17 cellular contexts compared by ENCODE assay signal in genomic region chr2:176518823-176519222, GRCh38.
A peak's percentile ranks its signal among the peaks of the same experiment; 100 is the strongest.
DNase-seq lines count a peak whose midpoint lies in the region; ATAC-seq, FAIRE-seq and TF ChIP-seq lines count a peak whose summit lies in the region.
"Had no signal": no experiment of that assay in that cellular context is flagged by ENCODE, and none has a peak within 500 bp of the region (broad histone marks: within the 10 kb centered on the region; RNA-seq: fewer than 3 reads in every experiment).

No MANE protein-coding gene starts in this region.

- no peak overlapping the region for H3K9ac ChIP-seq in H1 (replicated peaks in 1 of 4; ENCODE audit: extremely low read depth in 1 of 4, low read depth in 3 of 4, low read length in 3 of 4)

- POLR2A ChIA-PET in HEK293 (lab: Yijun Ruan, JAX): no interaction called here
- POLR2A ChIA-PET in H1 (lab: Charles Lee; ENCODE audit: partially characterized antibody): no interaction called here

- H3K9me3 Mint-ChIP-seq in activated CD8-positive, alpha-beta memory T cell treated with anti-CD3 and anti-CD28 coated beads, Interleukin-2, amount 10 ng/mL, durations not matched to agents 7 days and 5 days (ENCODE audit: low read depth): no peaks in the 10 kb centered on the region
- H3K9me3 Mint-ChIP-seq: T-cell had no signal

- H3K27me3 Mint-ChIP-seq in activated CD8-positive, alpha-beta memory T cell treated with anti-CD3 and anti-CD28 coated beads, Interleukin-2, amount 10 ng/mL, durations not matched to agents 7 days and 5 days: peaks cover 25% of the 10 kb centered on the region

- H4K5ac ChIP-seq in H1 (ENCODE audit: insufficient read length, low read depth, low read length): no peak overlapping the region

- no peaks in the 10 kb centered on the region for H3K4me1 ChIP-seq in HEK293 (ENCODE audit: control insufficient read depth, insufficient read depth, low read length)
- H3K4me1 ChIP-seq in H1 (replicated peaks in 1 of 4; ENCODE audit: control insufficient read depth in 3 of 4, insufficient read depth in 4 of 4, low read length in 3 of 4): no peaks in the 10 kb centered on the region
- H3K4me1 ChIP-seq: Caco-2, HAP-1 had no signal

- H2BK5ac ChIP-seq in H1 (ENCODE audit: low read depth, low read length): no peak overlapping the region

- peak; percentile 36 for FAIRE-seq in H1 (lab: Jason Lieb, UNC)
- FAIRE-seq: K562 had no signal

- H2BK12ac ChIP-seq in H1 (ENCODE audit: low read depth, low read length): no peak overlapping the region

- H3K79me1 ChIP-seq in H1 (ENCODE audit: low read depth, low read length): no peaks in the 10 kb centered on the region

- H3K4me3 Mint-ChIP-seq in activated CD8-positive, alpha-beta memory T cell treated with anti-CD3 and anti-CD28 coated beads, Interleukin-2, amount 10 ng/mL, durations not matched to agents 7 days and 5 days: no peak overlapping the region
- H3K4me3 Mint-ChIP-seq: T-cell had no signal

- no peak overlapping the region for H3K4me3 ChIP-seq in HEK293 (ENCODE audit: low read depth, low read length)
- no peak overlapping the region for H3K4me3 ChIP-seq in H1 (ENCODE audit: extremely low read depth in 1 of 4, insufficient read depth in 2 of 4, low read depth in 3 of 4, low read length in 4 of 4)
- H3K4me3 ChIP-seq: HAP-1, K562, PC-9 had no signal

- H3K4me2 ChIP-seq in H1 (ENCODE audit: insufficient read depth in 1 of 2, low read depth in 2 of 2, low read length in 2 of 2): no peak overlapping the region
- H3K4me2 ChIP-seq: PC-9 had no signal

- H3K79me2 ChIP-seq in H1 (ENCODE audit: control insufficient read depth in 1 of 2, insufficient read depth in 2 of 2, low read length in 2 of 2): no peaks in the 10 kb centered on the region

- TF ChIP-seq CTCF in HEK293 (tag by site-specific recombination; IDR thresholded peaks at IDR 0.05) (no peak), H1 (IDR thresholded peaks at IDR 0.05; ENCODE audit: control extremely low read depth in 1 of 3, insufficient read depth in 1 of 3, low read depth in 1 of 3, low read length in 3 of 3) (no peak)

- CTCF ChIA-PET in HEK293 (lab: Yijun Ruan, JAX): interaction anchor here (1.8 kb wide), 1 partner anchor 35 kb away, joined by 7 read pairs; no protein-coding TSS in a partner anchor
- CTCF ChIA-PET in H1 (lab: Charles Lee; ENCODE audit: partially characterized antibody): interaction anchor here (0.5 to 3.0 kb wide), 6 partner anchors 36 to 391 kb away, joined by 3 to 9 read pairs (median 3); no protein-coding TSS in a partner anchor
- CTCF ChIA-PET in activated CD8-positive, alpha-beta memory T cell treated with anti-CD3 and anti-CD28 coated beads, Interleukin-2, amount 10 ng/mL, durations not matched to agents 7 days and 5 days (lab: Charles Lee): interaction anchor here (0.8 kb wide), 1 partner anchor 64 kb away, joined by 3 read pairs; no protein-coding TSS in a partner anchor

- H3K9me3 ChIP-seq in HEK293 (ENCODE audit: control insufficient read depth, insufficient read depth, low read depth, low read length) (no peaks in the 10 kb centered on the region), H1 (ENCODE audit: insufficient read depth in 2 of 2, low read depth in 1 of 2, low read length in 1 of 2) (no peaks in the 10 kb centered on the region)
- H3K9me3 ChIP-seq: Caco-2, HAP-1 had no signal

- ATAC-seq in HG02885 (IDR thresholded peaks at IDR 0.05; ENCODE audit: poor library complexity, unreplicated experiment) (no peak), HG03439 (IDR thresholded peaks at IDR 0.05; ENCODE audit: unreplicated experiment) (no peak)
- no peak for ATAC-seq in activated CD8-positive, alpha-beta memory T cell treated with anti-CD3 and anti-CD28 coated beads, Interleukin-2, amount 10 ng/mL, durations not matched to agents 7 days and 5 days
- ATAC-seq: K562, T-cell had no signal

- H4K8ac ChIP-seq in H1 (ENCODE audit: extremely low read depth, insufficient read depth, low read length): no peak overlapping the region

- no peaks in the 10 kb centered on the region for H3K36me3 Mint-ChIP-seq in activated CD8-positive, alpha-beta memory T cell treated with anti-CD3 and anti-CD28 coated beads, Interleukin-2, amount 10 ng/mL, durations not matched to agents 7 days and 5 days
- H3K36me3 Mint-ChIP-seq: T-cell had no signal

- no peak overlapping the region for H3K27ac Mint-ChIP-seq in activated CD8-positive, alpha-beta memory T cell treated with anti-CD3 and anti-CD28 coated beads, Interleukin-2, amount 10 ng/mL, durations not matched to agents 7 days and 5 days
- H3K27ac Mint-ChIP-seq: T-cell had no signal

- H3K56ac ChIP-seq in H1 (replicated peaks; ENCODE audit: insufficient read length, low read depth, low read length): no peak overlapping the region

- no peak overlapping the region for H2AFZ ChIP-seq in H1 (ENCODE audit: low read length)
- H2AFZ ChIP-seq: PC-9 had no signal

- H3K18ac ChIP-seq in H1 (ENCODE audit: extremely low read depth, low read length): no peak overlapping the region

- no peak overlapping the region for H4K91ac ChIP-seq in H1 (replicated peaks; ENCODE audit: insufficient read length, low read length)

- no peak overlapping the region for H3K23ac ChIP-seq in H1 (ENCODE audit: insufficient read length)

- no peak for TF ChIP-seq RAD21 in H1 (IDR thresholded peaks at IDR 0.05 in 1 of 2, conservative IDR thresholded peaks at IDR 0.05 in 1 of 2; ENCODE audit: low read depth in 2 of 2, low read length in 2 of 2)

- H2BK20ac ChIP-seq in H1 (ENCODE audit: low read length): no peak overlapping the region

- H3K27ac ChIP-seq in HEK293 (ENCODE audit: extremely low read depth, low read depth, low read length) (no peak overlapping the region), H1 (ENCODE audit: low read depth, low read length) (no peak overlapping the region)
- H3K27ac ChIP-seq: PC-9 had no signal

- no peak overlapping the region for H3K14ac ChIP-seq in H1 (ENCODE audit: insufficient read length)

- no peak overlapping the region for H3K4ac ChIP-seq in H1 (replicated peaks; ENCODE audit: insufficient read length, low read depth, low read length)

- H3K4me1 Mint-ChIP-seq in activated CD8-positive, alpha-beta memory T cell treated with anti-CD3 and anti-CD28 coated beads, Interleukin-2, amount 10 ng/mL, durations not matched to agents 7 days and 5 days: peaks cover 13% of the 10 kb centered on the region

- no peak for TF ChIP-seq POLR2A in H1 (IDR thresholded peaks at IDR 0.05; ENCODE audit: control extremely low read depth in 1 of 2, low read depth in 2 of 2, low read length in 2 of 2)

- DNase-seq in A172 (ENCODE audit: low spot score) (peak; percentile 71), H1 (ENCODE audit: low read depth in 1 of 2, low spot score in 2 of 2) (peak in 1 of 2 experiments; percentile 46), kidney tubule cell (ENCODE audit: low spot score) (peak; percentile 16), activated T-cell treated with anti-CD3 and anti-CD28 coated beads for 4 hours (no peak)
- no peak for DNase-seq in activated CD8-positive, alpha-beta memory T cell treated with anti-CD3 and anti-CD28 coated beads, Interleukin-2, amount 10 ng/mL, durations not matched to agents 7 days and 5 days
- DNase-seq: activated CD4-positive, alpha-beta T cell treated with anti-CD3 and anti-CD28 coated beads for 48 hours; activated T-cell treated with anti-CD3 and anti-CD28 coated beads, Interleukin-2, amount 50 U/mL, for 48 hours; hypothalamus; NCI-H1417 treated with DMSO at 0.1 percent for 48 hours; PC-9; T-cell had no signal

- no peaks in the 10 kb centered on the region for H3K23me2 ChIP-seq in H1 (ENCODE audit: low read depth, low read length)

- H4K20me1 ChIP-seq in H1 (replicated peaks in 1 of 2; ENCODE audit: control insufficient read depth in 1 of 2, insufficient read depth in 2 of 2, low read length in 2 of 2): peaks cover 0 to 2% of the 10 kb centered on the region in 2 experiments

- 46% methylated on average over 4 of the region's 4 CpGs; no CpG with 5 or more reads in 1 of the 2 experiments for WGBS in H1 (ENCODE audit: extremely low coverage in 1 of 2, insufficient coverage in 1 of 2, insufficient read length in 1 of 2, insufficient replicate concordance in 2 of 2, low coverage in 1 of 2, low lambda C conversion rate in 2 of 2, missing lambda C conversion rate in 1 of 2), 2 experiments

- no peak overlapping the region for H2BK15ac ChIP-seq in H1 (ENCODE audit: low read length)

- H3K36me3 ChIP-seq in HEK293 (ENCODE audit: control insufficient read depth in 2 of 2, insufficient read depth in 1 of 2, low read length in 2 of 2) (no peaks in the 10 kb centered on the region), H1 (ENCODE audit: control insufficient read depth in 2 of 4, insufficient read depth in 4 of 4, low read length in 3 of 4) (no peaks in the 10 kb centered on the region)
- H3K36me3 ChIP-seq: HAP-1 had no signal

- H2AK5ac ChIP-seq in H1 (ENCODE audit: low read depth, low read length): no peak overlapping the region

- no peak; a peak in 1 of 3 replicates for TF ChIP-seq EP300 in H1 (IDR thresholded peaks at IDR 0.05; ENCODE audit: borderline replicate concordance in 1 of 2, low read depth in 2 of 2, low read length in 2 of 2)

- H2BK120ac ChIP-seq in H1 (replicated peaks; ENCODE audit: low read depth, low read length): no peak overlapping the region

- peaks cover 12 to 44% (median 29%) of the 10 kb centered on the region in 4 experiments for H3K27me3 ChIP-seq in H1 (replicated peaks in 1 of 4; ENCODE audit: control insufficient read depth in 3 of 4, extremely low read depth in 1 of 4, insufficient read depth in 3 of 4, low read length in 3 of 4)

TF ChIP-seq in HEK293, 187 proteins besides CTCF, POLR2A, EP300 and RAD21:
- TF ChIP-seq OSR2 (tag by site-specific recombination; IDR thresholded peaks at IDR 0.05) (no peak), ZBTB17 (tag by site-specific recombination; IDR thresholded peaks at IDR 0.05) (peak; percentile 60)
TF ChIP-seq in HEK293: peak in this region for 1.

TF ChIP-seq in H1, 55 proteins besides CTCF, POLR2A, EP300 and RAD21 (continues in another document):
- TF ChIP-seq CEBPB (IDR thresholded peaks at IDR 0.05; ENCODE audit: low read depth, low read length) (no peak), JUND (IDR thresholded peaks at IDR 0.05; ENCODE audit: low read length) (no peak), CHD1 (IDR thresholded peaks at IDR 0.05; ENCODE audit: low read depth, low read length) (no peak), KDM5A (IDR thresholded peaks at IDR 0.05; ENCODE audit: low read length) (no peak), SAP30 (IDR thresholded peaks at IDR 0.05; ENCODE audit: insufficient read depth, insufficient replicate concordance, low read length) (no peak), CREB1 (IDR thresholded peaks at IDR 0.05) (no peak), TCF12 (IDR thresholded peaks at IDR 0.05; ENCODE audit: low read depth, low read length) (peak; percentile 48; the same call in 1 of the 2 replicates), BRCA1 (IDR thresholded peaks at IDR 0.05; ENCODE audit: low read depth, low read length) (no peak), TAF1 (IDR thresholded peaks at IDR 0.05; ENCODE audit: low read depth, low read length) (no peak), ZNF274 (IDR thresholded peaks at IDR 0.05; ENCODE audit: borderline replicate concordance, extremely low read depth, low read length) (0 out of 2 replicates have a peak, but pooled peaks have one; percentile 18), TAF7 (optimal IDR thresholded peaks at IDR 0.05; ENCODE audit: borderline replicate concordance, low read depth, low read length) (no peak), SP2 (IDR thresholded peaks at IDR 0.05; ENCODE audit: low read length) (no peak)

Comparison
In these comparisons a context has a peak if more than half of its experiments do, and no peak if none do; other contexts are left out.
1. DNase-seq: peak in A172 (single experiment) and kidney tubule cell (single experiment); none in activated CD8-positive, alpha-beta memory T cell treated with anti-CD3 and anti-CD28 coated beads, Interleukin-2, amount 10 ng/mL, durations not matched to agents 7 days and 5 days (single experiment) and activated T-cell treated with anti-CD3 and anti-CD28 coated beads for 4 hours (single experiment).